8 cellular contexts compared by ENCODE assay signal in the genomic region with DNA sequence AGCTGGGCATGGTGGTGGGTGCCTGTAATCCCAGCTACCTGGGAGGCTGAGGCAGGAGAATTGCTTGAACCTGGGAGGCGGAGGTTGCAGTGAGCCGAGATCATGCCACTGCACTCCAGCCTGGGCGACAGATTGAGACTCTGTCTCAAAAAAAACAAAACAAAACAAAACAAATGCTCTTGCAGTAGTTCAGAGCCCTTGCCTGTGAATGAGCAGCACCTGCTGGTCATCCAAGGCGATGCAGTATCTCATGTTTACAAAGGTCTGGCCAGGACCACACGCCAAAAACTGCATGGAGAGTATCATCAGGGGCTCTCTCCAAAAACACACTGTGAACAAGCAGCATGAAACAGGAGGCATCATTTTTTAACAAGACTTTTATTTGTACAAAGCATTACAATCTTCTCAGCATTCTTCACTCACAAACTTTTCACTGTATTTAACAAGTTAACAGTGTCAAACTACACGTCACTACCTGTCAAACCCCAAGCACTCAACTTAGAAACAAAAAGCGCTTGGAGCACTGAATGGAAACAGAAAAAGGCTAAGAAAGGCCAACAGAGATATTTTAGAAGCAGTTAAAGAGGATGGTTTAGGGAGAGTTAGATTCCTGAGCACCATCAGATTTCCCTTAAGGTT. TPM values are rescaled to one million over a fixed set of nuclear protein-coding genes. Genes with fewer than 3 reads are reported as not detected.
DNase-seq lines count a peak whose midpoint lies in the region; ATAC-seq and TF ChIP-seq lines count a peak whose summit lies in the region.
"Not testable (repeated sequence)": the region's sequence is repeated elsewhere in the genome, so short reads cannot be mapped to it uniquely, and the experiment has no call there.

No MANE protein-coding gene starts in this region.

- H3K36me3 ChIP-seq in mesendoderm (ENCODE audit: control insufficient read depth, insufficient read depth, low read length): not testable (repeated sequence)

- peak overlapping the region; percentile 8 to 94 for H3K4me3 Mint-ChIP-seq in activated T-cell treated with anti-CD3 and anti-CD28 coated beads, Interleukin-2, amount 50 U/mL, for 72 hours

- H3K23ac ChIP-seq in mesendoderm (ENCODE audit: low read length): not testable (repeated sequence)

- not testable (repeated sequence) for H3K18ac ChIP-seq in mesendoderm (ENCODE audit: low read length)

- not testable (repeated sequence) for H4K8ac ChIP-seq in mesendoderm (ENCODE audit: low read depth, low read length)

- ATAC-seq in GM21825 (IDR thresholded peaks at IDR 0.05; ENCODE audit: unreplicated experiment): peak; percentile 31
- not testable (repeated sequence) for ATAC-seq in activated T-cell treated with anti-CD3 and anti-CD28 coated beads, Interleukin-2, amount 50 U/mL, for 72 hours (replicated peaks in 1 of 2)

- H2AK5ac ChIP-seq in mesendoderm (ENCODE audit: low read length): not testable (repeated sequence)

- peak; percentile 92 for TF ChIP-seq CTCF in epithelial cell of esophagus (IDR thresholded peaks at IDR 0.05; ENCODE audit: insufficient read depth, low read depth, low read length, missing control alignments)

- peaks cover 12 to 17% of the 10 kb centered on the region in 2 donors for H3K36me3 Mint-ChIP-seq in activated T-cell treated with anti-CD3 and anti-CD28 coated beads, Interleukin-2, amount 50 U/mL, for 72 hours (ENCODE audit: insufficient read depth in 2 of 2)

- not testable (repeated sequence) for H3K4ac ChIP-seq in mesendoderm (ENCODE audit: low read depth, low read length)

- H3K27me3 ChIP-seq in mesendoderm (ENCODE audit: insufficient read depth, low read length, poor library complexity): not testable (repeated sequence)

- not testable (repeated sequence) for H3K79me1 ChIP-seq in mesendoderm (ENCODE audit: low read length)

- not testable (repeated sequence) for H4K5ac ChIP-seq in mesendoderm (ENCODE audit: low read length)

- H2BK5ac ChIP-seq in mesendoderm (ENCODE audit: low read length): not testable (repeated sequence)

- not testable (repeated sequence) for H2BK120ac ChIP-seq in mesendoderm (ENCODE audit: low read depth, low read length)

- not testable (repeated sequence) for H3K4me3 ChIP-seq in epithelial cell of esophagus (ENCODE audit: low read length); mesendoderm (ENCODE audit: low read length)

- H3K9me3 Mint-ChIP-seq in activated T-cell treated with anti-CD3 and anti-CD28 coated beads, Interleukin-2, amount 50 U/mL, for 72 hours: not testable (repeated sequence)

- no CpG with 5 or more reads among the region's 7 CpGs for WGBS in mesendoderm (ENCODE audit: extremely low coverage, insufficient coverage, low lambda C conversion rate)

- not testable (repeated sequence) for H3K9ac ChIP-seq in mesendoderm (ENCODE audit: low read length)

- peaks cover 36% of the 10 kb centered on the region for H3K4me1 Mint-ChIP-seq in activated T-cell treated with anti-CD3 and anti-CD28 coated beads, Interleukin-2, amount 50 U/mL, for 72 hours (ENCODE audit: low read depth)

- H3K4me1 ChIP-seq in mesendoderm (ENCODE audit: control insufficient read depth, low read depth, low read length): not testable (repeated sequence)

- H3K79me2 ChIP-seq in mesendoderm (ENCODE audit: control insufficient read depth, insufficient read depth, low read length): peaks cover 17% of the 10 kb centered on the region

- peak; percentile 69 for DNase-seq in D341Med (ENCODE audit: low spot score)
- DNase-seq in NCI-H1048 (lab: John Stamatoyannopoulos, UW): peak; percentile 3
- peak; percentile 38 for DNase-seq in SHP77 treated with DMSO at 0.1 percent for 48 hours (lab: John Stamatoyannopoulos, UW)
- peak; percentile 60 to 67 for DNase-seq in activated T-cell treated with anti-CD3 and anti-CD28 coated beads, Interleukin-2, amount 50 U/mL, for 72 hours
- peak; percentile 79 for DNase-seq in epithelial cell of esophagus (ENCODE audit: low read depth)
- peak; percentile 82 for DNase-seq in mesendoderm
- DNase-seq in stimulated activated CD8-positive, alpha-beta memory T cell treated with anti-CD3 and anti-CD28 coated beads, Interleukin-4, amount 100 ng/mL, for 48 hours: peak; percentile 63

- H3K27me3 Mint-ChIP-seq in activated T-cell treated with anti-CD3 and anti-CD28 coated beads, Interleukin-2, amount 50 U/mL, for 72 hours (ENCODE audit: low read depth): not testable (repeated sequence)

- peak overlapping the region; percentile 91 for H3K27ac Mint-ChIP-seq in activated T-cell treated with anti-CD3 and anti-CD28 coated beads, Interleukin-2, amount 50 U/mL, for 72 hours

- not testable (repeated sequence) for H3K27ac ChIP-seq in mesendoderm (ENCODE audit: low read depth, low read length)

- not testable (repeated sequence) for H2BK15ac ChIP-seq in mesendoderm (replicated peaks; ENCODE audit: low read depth)

- not testable (repeated sequence) for H3K56ac ChIP-seq in mesendoderm (ENCODE audit: low read length)

- not testable (repeated sequence) for H3K4me2 ChIP-seq in mesendoderm (ENCODE audit: low read length)

RNA-seq across cellular contexts. Expression of gene POLE3, which starts 3.5 kb away (rescaled TPM):
- 10 to 100 TPM; 48.2 to 54.6 TPM for total RNA-seq in activated T-cell treated with anti-CD3 and anti-CD28 coated beads, Interleukin-2, amount 50 U/mL, for 72 hours
- polyA plus RNA-seq in mesendoderm (2013, experiment 1 of 2): 70.8 TPM
- polyA plus RNA-seq in mesendoderm (2013, experiment 2 of 2): 70.9 TPM

RNA-seq across cellular contexts. Expression of gene C9orf43, which starts 3.6 kb away (rescaled TPM):
- total RNA-seq in activated T-cell treated with anti-CD3 and anti-CD28 coated beads, Interleukin-2, amount 50 U/mL, for 72 hours: 1 to 10 TPM; 1.1 to 1.3 TPM
- 0.49 TPM for polyA plus RNA-seq in mesendoderm (2013, experiment 1 of 2)
- 0.74 TPM for polyA plus RNA-seq in mesendoderm (2013, experiment 2 of 2)

RNA-seq across cellular contexts. Expression of gene ALAD, which starts 5.9 kb away (rescaled TPM):
- total RNA-seq in activated T-cell treated with anti-CD3 and anti-CD28 coated beads, Interleukin-2, amount 50 U/mL, for 72 hours: 10 to 100 TPM; 27.5 to 34.7 TPM
- polyA plus RNA-seq in mesendoderm (2013, experiment 1 of 2): 8.1 TPM
- polyA plus RNA-seq in mesendoderm (2013, experiment 2 of 2): 8.3 TPM

RNA-seq across cellular contexts. Expression of gene HDHD3, which starts 30.2 kb away (rescaled TPM):
- 10 to 100 TPM; 12.1 to 15.5 TPM for total RNA-seq in activated T-cell treated with anti-CD3 and anti-CD28 coated beads, Interleukin-2, amount 50 U/mL, for 72 hours
- 4.3 TPM for polyA plus RNA-seq in mesendoderm (2013, experiment 1 of 2)
- polyA plus RNA-seq in mesendoderm (2013, experiment 2 of 2): 4.4 TPM

RNA-seq across cellular contexts. Expression of gene RGS3, which starts 56.5 kb away (rescaled TPM):
- total RNA-seq in activated T-cell treated with anti-CD3 and anti-CD28 coated beads, Interleukin-2, amount 50 U/mL, for 72 hours: 10 to 100 TPM; 36.5 to 48.2 TPM
- polyA plus RNA-seq in mesendoderm (2013, experiment 1 of 2): 13.4 TPM
- polyA plus RNA-seq in mesendoderm (2013, experiment 2 of 2): 13.5 TPM

Comparison
In these comparisons a context has a peak if more than half of its experiments do, and no peak if none do; other contexts are left out.
1. DNase-seq: peak in every context shown above with its lines; median percentile 82 in mesendoderm; 79 in epithelial cell of esophagus; 69 in D341Med; 64 in activated T-cell treated with anti-CD3 and anti-CD28 coated beads, Interleukin-2, amount 50 U/mL, for 72 hours; 63 in stimulated activated CD8-positive, alpha-beta memory T cell treated with anti-CD3 and anti-CD28 coated beads, Interleukin-4, amount 100 ng/mL, for 48 hours; 38 in SHP77 treated with DMSO at 0.1 percent for 48 hours; 3 in NCI-H1048.